Comparison of ENCODE assay signal across 8 cellular contexts in the genomic region with DNA sequence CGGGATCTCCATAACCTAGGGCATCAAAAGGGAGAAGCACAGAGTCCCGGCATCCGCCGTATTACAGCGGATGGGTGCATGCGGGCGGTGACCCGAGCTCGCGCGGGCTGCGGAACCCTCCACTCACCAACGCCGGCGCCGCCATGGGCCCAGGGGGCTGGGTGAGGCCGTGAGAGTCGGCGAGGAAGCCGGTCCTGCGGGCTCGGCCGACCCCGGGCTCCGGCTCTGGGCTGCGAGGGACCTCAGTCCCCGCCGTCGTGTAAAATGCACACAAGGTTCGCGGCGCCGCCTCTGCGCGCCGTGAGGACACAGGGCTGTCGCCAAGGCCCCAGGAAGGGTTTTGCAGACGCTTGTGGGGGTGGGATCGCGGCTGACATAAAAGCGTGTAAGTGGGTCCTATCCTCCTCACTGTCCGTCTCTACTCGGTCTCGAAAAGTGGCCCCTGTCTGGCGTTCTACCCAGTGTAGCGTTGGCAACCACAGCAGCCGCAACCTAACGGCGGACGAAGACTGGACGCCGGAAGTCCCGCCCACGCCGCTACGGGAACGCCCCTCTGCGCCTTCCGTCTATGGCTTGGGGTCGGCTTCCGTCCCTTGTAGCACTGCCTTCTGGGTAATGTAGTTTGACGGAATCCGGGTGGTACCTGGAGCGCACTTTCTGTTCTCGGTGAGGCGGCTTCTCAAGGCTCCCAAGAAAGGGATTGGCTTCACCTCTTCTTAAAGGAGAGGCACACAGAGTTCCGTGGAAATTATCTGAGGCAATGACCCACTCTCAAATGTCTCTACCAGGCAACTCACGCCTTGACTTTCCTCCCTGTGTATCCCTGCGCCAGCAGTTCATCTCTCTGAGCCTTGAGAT. TPM values are rescaled to one million over a fixed set of nuclear protein-coding genes. Genes with fewer than 3 reads are reported as not detected.
DNase-seq lines count a peak whose midpoint lies in the region; ATAC-seq, FAIRE-seq and TF ChIP-seq lines count a peak whose summit lies in the region.

A gene (minus strand): TSS at position 519 of the 858 bp plus-strand sequence. CDS start 374 bp downstream, at position 145.

- H3K4me3 Mint-ChIP-seq in nephron progenitor cell, result peak within 1 kb of the TSS; percentile 86
- H3K4me3 Mint-ChIP-seq in stimulated activated naive CD8-positive, alpha-beta T cell treated with anti-CD3 and anti-CD28 coated beads, Interleukin-15, Interleukin-2, amounts not matched to agents 100 ng/mL and 50 ng/mL, for 24 hours, result peak within 1 kb of the TSS; percentile 90

- peak; percentile 94 for ATAC-seq in GM21526 (IDR thresholded peaks at IDR 0.05; ENCODE audit: low FRiP score, unreplicated experiment)

- no peak for TF ChIP-seq CTCF in fibroblast of villous mesenchyme (IDR thresholded peaks at IDR 0.05; ENCODE audit: insufficient read depth, low read depth, low read length)
- TF ChIP-seq CTCF in nephron progenitor cell (IDR thresholded peaks at IDR 0.05), result no peak

- H3K36me3 Mint-ChIP-seq in nephron progenitor cell (ENCODE audit: low read depth), result peaks cover 41% of the 10 kb centered on the region
- peaks cover 23% of the 10 kb centered on the region for H3K36me3 Mint-ChIP-seq in stimulated activated naive CD8-positive, alpha-beta T cell treated with anti-CD3 and anti-CD28 coated beads, Interleukin-15, Interleukin-2, amounts not matched to agents 100 ng/mL and 50 ng/mL, for 24 hours (ENCODE audit: low read depth)

- FAIRE-seq in RCC 7860 (lab: Jason Lieb, UNC), result peak; percentile 57

- H3K9me3 Mint-ChIP-seq in nephron progenitor cell, result peaks cover 51% of the 10 kb centered on the region
- H3K9me3 Mint-ChIP-seq in stimulated activated naive CD8-positive, alpha-beta T cell treated with anti-CD3 and anti-CD28 coated beads, Interleukin-15, Interleukin-2, amounts not matched to agents 100 ng/mL and 50 ng/mL, for 24 hours, result peaks cover 11% of the 10 kb centered on the region

- DNase-seq in DMS153 (lab: John Stamatoyannopoulos, UW) (peak; percentile 81), HuH-7 (ENCODE audit: low spot score) (peak; percentile 90), RCC 7860 (ENCODE audit: low spot score) (peak; percentile 68), fibroblast of villous mesenchyme (ENCODE audit: low read depth) (peak; percentile 87), nephron progenitor cell (peak; percentile 91)
- DNase-seq in activated T-helper 9 cell treated with anti-CD3 and anti-CD28 coated beads, Interleukin-2, amount 50 U/mL, for 16 hours (ENCODE audit: low read depth), result peak; percentile 83

- peaks cover 19% of the 10 kb centered on the region for H3K4me1 Mint-ChIP-seq in nephron progenitor cell
- H3K4me1 Mint-ChIP-seq in stimulated activated naive CD8-positive, alpha-beta T cell treated with anti-CD3 and anti-CD28 coated beads, Interleukin-15, Interleukin-2, amounts not matched to agents 100 ng/mL and 50 ng/mL, for 24 hours (ENCODE audit: low read depth), result peaks cover 15% of the 10 kb centered on the region

- peak within 1 kb of the TSS; percentile 86 for H3K27ac Mint-ChIP-seq in nephron progenitor cell
- peak within 1 kb of the TSS; percentile 83 for H3K27ac Mint-ChIP-seq in stimulated activated naive CD8-positive, alpha-beta T cell treated with anti-CD3 and anti-CD28 coated beads, Interleukin-15, Interleukin-2, amounts not matched to agents 100 ng/mL and 50 ng/mL, for 24 hours

- peak within 1 kb of the TSS; percentile 94 for H3K4me3 ChIP-seq in fibroblast of villous mesenchyme (ENCODE audit: low read depth, low read length)

- H3K27me3 Mint-ChIP-seq in nephron progenitor cell (ENCODE audit: low read depth, poor library complexity), result peaks cover 9% of the 10 kb centered on the region
- peaks cover 10% of the 10 kb centered on the region for H3K27me3 Mint-ChIP-seq in stimulated activated naive CD8-positive, alpha-beta T cell treated with anti-CD3 and anti-CD28 coated beads, Interleukin-15, Interleukin-2, amounts not matched to agents 100 ng/mL and 50 ng/mL, for 24 hours

RNA-seq across cellular contexts. Expression of the gene that starts here (rescaled TPM):
- total RNA-seq in fibroblast of villous mesenchyme, result 5.8 and 7.8 TPM in 2 replicates

Comparison
In these comparisons a context has a peak if more than half of its experiments do, and no peak if none do; other contexts are left out.
1. Peak in every context shown above with its lines: DNase-seq, ATAC-seq and H3K4me3 ChIP-seq.